ENCODE assay signal across 38 cellular contexts in the genomic region with DNA sequence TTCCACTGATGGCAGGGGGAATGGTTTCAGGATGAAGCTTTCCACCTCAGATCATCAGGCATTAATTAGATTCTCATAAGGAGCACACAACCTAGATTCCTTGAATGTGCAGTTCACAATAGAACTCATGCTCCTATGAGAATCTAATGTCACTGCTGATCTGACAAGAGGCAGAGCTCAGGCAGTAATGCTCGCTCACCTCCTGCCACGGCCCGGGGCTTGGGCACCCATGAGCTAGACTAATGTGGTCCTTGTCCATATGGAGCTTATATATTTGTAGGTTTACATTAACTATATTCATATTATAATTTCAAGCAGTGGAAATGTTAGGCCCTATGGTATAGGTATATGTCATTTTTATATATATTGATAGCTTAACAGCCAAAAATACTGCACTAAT. TPM values are rescaled to one million over a fixed set of nuclear protein-coding genes. Genes with fewer than 3 reads are reported as not detected.
A peak's percentile ranks its signal among the peaks of the same experiment; 100 is the strongest.
DNase-seq lines count a peak whose midpoint lies in the region; ATAC-seq, FAIRE-seq and TF ChIP-seq lines count a peak whose summit lies in the region.
"Had no signal": no experiment of that assay in that cellular context is flagged by ENCODE, and none has a peak within 500 bp of the region (broad histone marks: within the 10 kb centered on the region; RNA-seq: fewer than 3 reads in every experiment).

No MANE protein-coding gene starts in this region.

- H3K36me3 Mint-ChIP-seq in activated T-cell treated with anti-CD3 and anti-CD28 coated beads, Interleukin-2, amount 50 U/mL, for 72 hours (ENCODE audit: insufficient read depth in 2 of 2): peaks cover 1 to 7% of the 10 kb centered on the region in 2 donors
- peaks cover 35% of the 10 kb centered on the region for H3K36me3 Mint-ChIP-seq in activated T-helper 17 cell treated with anti-CD3 and anti-CD28 coated beads, Interleukin-2, amount 50 U/mL, for 72 hours (ENCODE audit: low read depth)
- H3K36me3 Mint-ChIP-seq: CD14-positive monocyte had no signal

- no peak for DNase-seq in activated T-cell treated with anti-CD3 and anti-CD28 coated beads, Interleukin-2, amount 50 U/mL, for 72 hours
- DNase-seq in activated T-cell treated with anti-CD3 and anti-CD28 coated beads for 4 hours (no peak), Right ventricle myocardium inferior (ENCODE audit: missing footprints) (peak; percentile 53), left cardiac atrium (no peak), GM19239 (ENCODE audit: insufficient read length, low spot score) (no peak), DMS 273 (lab: John Stamatoyannopoulos, UW; ENCODE audit: unreplicated experiment) (no peak), esophagus muscularis mucosa (ENCODE audit: extremely low spot score) (no peak)
- DNase-seq: 8988T; ACHN; AML-193; BE2C; C1 segment of cervical spinal cord; Caco-2; Calu3; CD4-positive, alpha-beta memory T cell; CD4-positive, alpha-beta T cell; CD4-positive, CD25-positive, alpha-beta regulatory T cell; CD8-positive, alpha-beta memory T cell; CD8-positive, alpha-beta T cell; COR-L47; DMS 273 treated with DMSO at 0.1 percent for 48 hours; DMS153; DMS53; DMS79; DMS79 treated with DMSO at 0.1 percent for 48 hours; DND-41; EL had no signal

- no peaks in the 10 kb centered on the region for H3K27me3 ChIP-seq in esophagus muscularis mucosa
- H3K27me3 ChIP-seq: BE2C; BLaER1; BLaER1 treated with 17β-estradiol and CSF1 and Interleukin-3, amounts not matched to agents 10 nM and 100 nM had no signal

- intact Hi-C loops in Right ventricle myocardium inferior (cut with DNase I): no loop called here
- intact Hi-C loops in left cardiac atrium (cut with DNase I): no loop called here
- intact Hi-C loops in esophagus muscularis mucosa (cut with DNase I): no loop called here

- H3K4me3 Mint-ChIP-seq in activated T-cell treated with anti-CD3 and anti-CD28 coated beads, Interleukin-2, amount 50 U/mL, for 72 hours: no peak overlapping the region
- no peak overlapping the region for H3K4me3 Mint-ChIP-seq in activated T-helper 17 cell treated with anti-CD3 and anti-CD28 coated beads, Interleukin-2, amount 50 U/mL, for 72 hours
- H3K4me3 Mint-ChIP-seq: B cell; CD14-positive monocyte; CD4-positive, alpha-beta memory T cell; CD4-positive, alpha-beta T cell; CD4-positive, CD25-positive, alpha-beta regulatory T cell; CD8-positive, alpha-beta memory T cell; CD8-positive, alpha-beta T cell had no signal

- TF ChIP-seq POLR2A in esophagus muscularis mucosa (IDR thresholded peaks at IDR 0.05; ENCODE audit: low read depth): no peak

- FAIRE-seq in GM19239 (lab: Jason Lieb, UNC): peak; percentile 33
- FAIRE-seq: A204.1, A549, D721Med had no signal

- ATAC-seq in activated T-cell treated with anti-CD3 and anti-CD28 coated beads, Interleukin-2, amount 50 U/mL, for 72 hours (replicated peaks in 1 of 2): no peak
- ATAC-seq in Right ventricle myocardium inferior (no peak), left cardiac atrium (no peak)
- ATAC-seq in activated T-helper 17 cell treated with anti-CD3 and anti-CD28 coated beads, Interleukin-2, amount 50 U/mL, for 72 hours (replicated peaks): no peak
- ATAC-seq: A549; CD8-positive, alpha-beta T cell had no signal

- H3K4me1 Mint-ChIP-seq in activated T-cell treated with anti-CD3 and anti-CD28 coated beads, Interleukin-2, amount 50 U/mL, for 72 hours (ENCODE audit: low read depth): peaks cover 12% of the 10 kb centered on the region
- peaks cover 12% of the 10 kb centered on the region for H3K4me1 Mint-ChIP-seq in activated T-helper 17 cell treated with anti-CD3 and anti-CD28 coated beads, Interleukin-2, amount 50 U/mL, for 72 hours
- H3K4me1 Mint-ChIP-seq: B cell; CD8-positive, alpha-beta memory T cell had no signal

- no peaks in the 10 kb centered on the region for H3K9me3 ChIP-seq in esophagus muscularis mucosa
- H3K9me3 ChIP-seq: A549, BE2C, Caco-2 had no signal

- 98% methylated on average over 3 of the region's 3 CpGs for WGBS in esophagus muscularis mucosa

- no peaks in the 10 kb centered on the region for H3K27me3 Mint-ChIP-seq in activated T-cell treated with anti-CD3 and anti-CD28 coated beads, Interleukin-2, amount 50 U/mL, for 72 hours (ENCODE audit: low read depth)
- H3K27me3 Mint-ChIP-seq in activated T-helper 17 cell treated with anti-CD3 and anti-CD28 coated beads, Interleukin-2, amount 50 U/mL, for 72 hours: no peaks in the 10 kb centered on the region
- H3K27me3 Mint-ChIP-seq: B cell; CD4-positive, alpha-beta memory T cell; CD4-positive, alpha-beta T cell; CD4-positive, CD25-positive, alpha-beta regulatory T cell; CD8-positive, alpha-beta memory T cell had no signal

- no peaks in the 10 kb centered on the region for H3K9me3 Mint-ChIP-seq in activated T-cell treated with anti-CD3 and anti-CD28 coated beads, Interleukin-2, amount 50 U/mL, for 72 hours
- H3K9me3 Mint-ChIP-seq in activated T-helper 17 cell treated with anti-CD3 and anti-CD28 coated beads, Interleukin-2, amount 50 U/mL, for 72 hours: no peaks in the 10 kb centered on the region
- H3K9me3 Mint-ChIP-seq: CD4-positive, alpha-beta memory T cell; CD4-positive, alpha-beta T cell; CD4-positive, CD25-positive, alpha-beta regulatory T cell; CD8-positive, alpha-beta memory T cell; CD8-positive, alpha-beta T cell had no signal

- no peak for TF ChIP-seq CTCF in esophagus muscularis mucosa (IDR thresholded peaks at IDR 0.05)

- H3K4me1 ChIP-seq in esophagus muscularis mucosa: no peaks in the 10 kb centered on the region
- H3K4me1 ChIP-seq: A549, BE2C, BLaER1, Caco-2 had no signal

- peak overlapping the region; percentile 60 for H3K27ac Mint-ChIP-seq in activated T-cell treated with anti-CD3 and anti-CD28 coated beads, Interleukin-2, amount 50 U/mL, for 72 hours
- peak overlapping the region; percentile 40 for H3K27ac Mint-ChIP-seq in activated T-helper 17 cell treated with anti-CD3 and anti-CD28 coated beads, Interleukin-2, amount 50 U/mL, for 72 hours
- H3K27ac Mint-ChIP-seq: B cell; CD14-positive monocyte; CD4-positive, alpha-beta memory T cell; CD4-positive, alpha-beta T cell; CD4-positive, CD25-positive, alpha-beta regulatory T cell; CD8-positive, alpha-beta T cell had no signal

- TF ChIP-seq EP300 in esophagus muscularis mucosa (IDR thresholded peaks at IDR 0.05): no peak

- no peak overlapping the region for H3K4me3 ChIP-seq in esophagus muscularis mucosa
- H3K4me3 ChIP-seq: A549; BLaER1; BLaER1 treated with 17β-estradiol and CSF1 and Interleukin-3, amounts not matched to agents 10 nM and 100 nM had no signal

- H3K27ac ChIP-seq in esophagus muscularis mucosa (replicated peaks in 1 of 4): no peak overlapping the region
- H3K27ac ChIP-seq: 22Rv1; A549; BLaER1; BLaER1 treated with 17β-estradiol and CSF1 and Interleukin-3, amounts not matched to agents 10 nM and 100 nM; C4-2B had no signal

- H3K36me3 ChIP-seq in esophagus muscularis mucosa: peaks cover 9 to 29% (median 12%) of the 10 kb centered on the region in 4 donors

RNA-seq across cellular contexts. Expression of a gene that starts 24.4 kb away (rescaled TPM):
- total RNA-seq in activated T-cell treated with anti-CD3 and anti-CD28 coated beads, Interleukin-2, amount 50 U/mL, for 72 hours: 10 to 100 TPM; 22.5 to 24.5 TPM
- 3.3 TPM for total RNA-seq in Right ventricle myocardium inferior
- 10 to 100 TPM in 1 of 2 donors, 1 to 10 TPM in 1; 4.9 to 11.5 TPM for total RNA-seq in left cardiac atrium
- 10 to 100 TPM; 26.0 to 36.5 TPM for total RNA-seq in activated T-helper 17 cell treated with anti-CD3 and anti-CD28 coated beads, Interleukin-2, amount 50 U/mL, for 72 hours
- 10 to 100 TPM; 12.9 to 34.0 (median 19.0) TPM for total RNA-seq in esophagus muscularis mucosa

RNA-seq across cellular contexts. Expression of a gene that starts 32.6 kb away (rescaled TPM):
- total RNA-seq in activated T-cell treated with anti-CD3 and anti-CD28 coated beads, Interleukin-2, amount 50 U/mL, for 72 hours: 1 to 10 TPM; 2.5 to 3.4 TPM
- total RNA-seq in Right ventricle myocardium inferior (0.95 TPM), left cardiac atrium (1 to 10 TPM; 1.0 to 1.1 TPM), esophagus muscularis mucosa (1 to 10 TPM in 1 of 4 donors, under 1 TPM in 2, not detected in 1; 0.29 to 1.3 (median 0.99) TPM)
- total RNA-seq in activated T-helper 17 cell treated with anti-CD3 and anti-CD28 coated beads, Interleukin-2, amount 50 U/mL, for 72 hours: 1 to 10 TPM; 1.1 to 2.6 TPM
- total RNA-seq: Calu3, Daoy had no signal

RNA-seq across cellular contexts. Expression of a gene that starts 47.5 kb away (rescaled TPM):
- 10 to 100 TPM; 15.6 to 17.6 TPM for total RNA-seq in activated T-cell treated with anti-CD3 and anti-CD28 coated beads, Interleukin-2, amount 50 U/mL, for 72 hours
- total RNA-seq in Right ventricle myocardium inferior (25.4 TPM), left cardiac atrium (10 to 100 TPM; 28.0 to 36.7 TPM), esophagus muscularis mucosa (10 to 100 TPM; 31.6 to 59.4 (median 47.1) TPM)
- 10 to 100 TPM; 11.4 to 12.6 TPM for total RNA-seq in activated T-helper 17 cell treated with anti-CD3 and anti-CD28 coated beads, Interleukin-2, amount 50 U/mL, for 72 hours
